ENCODE assay signal across 1 cellular context in genomic region chr2:108385411-108386071, GRCh38.
A peak's percentile ranks its signal among the peaks of the same experiment; 100 is the strongest.
TF ChIP-seq lines count a peak whose summit lies in the region.

No MANE protein-coding gene starts in this region.

TF ChIP-seq in HepG2, 621 proteins besides CTCF, POLR2A, EP300 and RAD21 (continued from another document and continues in another):
- peak; percentile 92 for TF ChIP-seq ARID5B (CRISPR knock-in tag; IDR thresholded peaks at IDR 0.05)
- peak; percentile 9; the same call in 1 of the 2 replicates for TF ChIP-seq TGIF2 (CRISPR knock-in tag; IDR thresholded peaks at IDR 0.05)
- peak; percentile 28; the same call in 1 of the 2 replicates for TF ChIP-seq SMC3 (IDR thresholded peaks at IDR 0.05; ENCODE audit: low read length)
- no peak for TF ChIP-seq ZNF777 (CRISPR knock-in tag; IDR thresholded peaks at IDR 0.05)
- TF ChIP-seq SOX5 (CRISPR knock-in tag; IDR thresholded peaks at IDR 0.05; ENCODE audit: borderline replicate concordance) = peak; percentile 81
- TF ChIP-seq TOE1 (CRISPR knock-in tag; IDR thresholded peaks at IDR 0.05) = no peak
- peak; percentile 90 for TF ChIP-seq FOXA3 (CRISPR knock-in tag; IDR thresholded peaks at IDR 0.05)
- peak; percentile 82 to 88 for TF ChIP-seq NR2F1 (CRISPR knock-in tag; IDR thresholded peaks at IDR 0.05)
- peak; percentile 73; the same call in 1 of the 2 replicates for TF ChIP-seq TBX2 (CRISPR knock-in tag; IDR thresholded peaks at IDR 0.05; ENCODE audit: borderline replicate concordance)
- TF ChIP-seq KAT8 (CRISPR knock-in tag; IDR thresholded peaks at IDR 0.05) = peak; percentile 67
- TF ChIP-seq ZBTB25 (CRISPR knock-in tag; IDR thresholded peaks at IDR 0.05) = 0 out of 2 replicates have a peak, but pooled peaks have one; percentile 37
- TF ChIP-seq DDIT3 (CRISPR knock-in tag; IDR thresholded peaks at IDR 0.05) = no peak
- no peak for TF ChIP-seq KAT7 (CRISPR knock-in tag; IDR thresholded peaks at IDR 0.05; ENCODE audit: borderline replicate concordance)
- no peak for TF ChIP-seq ZNF451 (CRISPR knock-in tag; IDR thresholded peaks at IDR 0.05)
- no peak for TF ChIP-seq FOXM1 (CRISPR knock-in tag; IDR thresholded peaks at IDR 0.05)
- TF ChIP-seq HOXA9 (CRISPR knock-in tag; IDR thresholded peaks at IDR 0.05; ENCODE audit: borderline replicate concordance) = no peak
- TF ChIP-seq PBX2 (CRISPR knock-in tag; IDR thresholded peaks at IDR 0.05) = peak; percentile 64
- TF ChIP-seq ZFX (CRISPR knock-in tag; IDR thresholded peaks at IDR 0.05; ENCODE audit: low read depth) = no peak
- no peak for TF ChIP-seq ZNF354B (CRISPR knock-in tag; IDR thresholded peaks at IDR 0.05)
- TF ChIP-seq TBX3 (IDR thresholded peaks at IDR 0.05; ENCODE audit: borderline replicate concordance) = peak; percentile 68; the same call in 1 of the 2 replicates
- TF ChIP-seq MLX (CRISPR knock-in tag; IDR thresholded peaks at IDR 0.05) = peak; percentile 40; the same call in 1 of the 2 replicates
- no peak for TF ChIP-seq SNAPC5 (CRISPR knock-in tag; IDR thresholded peaks at IDR 0.05; ENCODE audit: borderline replicate concordance)
- no peak for TF ChIP-seq ZNF646 (CRISPR knock-in tag; IDR thresholded peaks at IDR 0.05)
- TF ChIP-seq NR2F6 (IDR thresholded peaks at IDR 0.05) = peak; percentile 83
- peak; percentile 89 for TF ChIP-seq NR2F6 (CRISPR knock-in tag; IDR thresholded peaks at IDR 0.05)
- peak; percentile 32; the same call in 1 of the 2 replicates for TF ChIP-seq ATF1 (CRISPR knock-in tag; IDR thresholded peaks at IDR 0.05)
- no peak for TF ChIP-seq NFRKB (IDR thresholded peaks at IDR 0.05)
- TF ChIP-seq TEAD3 (CRISPR knock-in tag; optimal IDR thresholded peaks at IDR 0.05; ENCODE audit: borderline replicate concordance) = peak; percentile 92
- TF ChIP-seq RELA (CRISPR knock-in tag; IDR thresholded peaks at IDR 0.05) = no peak
- no peak for TF ChIP-seq AFF4 (CRISPR knock-in tag; IDR thresholded peaks at IDR 0.05)
- TF ChIP-seq HBP1 (CRISPR knock-in tag; IDR thresholded peaks at IDR 0.05; ENCODE audit: low read depth) = no peak
- no peak; the same call in 1 of the 2 replicates for TF ChIP-seq ZNF605 (CRISPR knock-in tag; IDR thresholded peaks at IDR 0.05)
- peak; percentile 38; the same call in 1 of the 2 replicates for TF ChIP-seq BHLHE40 (IDR thresholded peaks at IDR 0.05; ENCODE audit: low read length)
- peak; percentile 42; the same call in 1 of the 2 replicates for TF ChIP-seq HDAC2 (CRISPR knock-in tag; IDR thresholded peaks at IDR 0.05)
- no peak for TF ChIP-seq ZNF33B (CRISPR knock-in tag; IDR thresholded peaks at IDR 0.05)
